ENCODE assay signal across 8 cellular contexts in the genomic region with DNA sequence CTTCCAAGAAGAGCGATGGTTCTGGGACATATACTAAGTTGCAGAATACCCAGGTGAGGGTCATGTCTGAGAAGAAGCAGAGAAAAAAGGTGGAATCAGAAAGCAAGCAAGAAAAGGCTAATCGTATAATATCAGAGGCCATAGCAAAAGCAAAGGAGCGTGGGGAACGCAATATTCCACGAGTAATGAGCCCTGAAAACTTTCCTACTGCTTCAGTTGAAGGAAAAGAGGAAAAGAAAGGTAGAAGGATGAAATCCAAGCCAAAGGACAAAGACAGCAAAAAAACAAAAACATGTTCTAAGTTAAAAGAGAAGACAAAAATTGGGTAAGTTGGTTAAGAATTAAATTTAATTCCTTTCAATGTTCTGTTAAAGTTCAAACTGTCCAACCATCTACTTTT.
DNase-seq lines count a peak whose midpoint lies in the region; TF ChIP-seq lines count a peak whose summit lies in the region.

No MANE protein-coding gene starts in this region.

- H3K4me1 ChIP-seq in subcutaneous abdominal adipose tissue (ENCODE audit: control insufficient read depth in 5 of 5, insufficient read depth in 5 of 5, low read length in 5 of 5), result peaks cover 2 to 40% (median 34%) of the 10 kb centered on the region in 5 donors

- H3K9me3 ChIP-seq in WERI-Rb-1 (ENCODE audit: severe bottlenecking), result no peaks in the 10 kb centered on the region
- H3K9me3 ChIP-seq in subcutaneous abdominal adipose tissue (ENCODE audit: control insufficient read depth in 5 of 5, low read length in 5 of 5), result no peaks in the 10 kb centered on the region

- peak overlapping the region; percentile 1 for H3K27ac Mint-ChIP-seq in T-helper 1 cell treated with Interleukin-12 subunit alpha and Interleukin-12 subunit beta and Interleukin-4 antibody, amounts not matched to agents 30 μg/mL and 1 μg/mL, for 36 hours
- H3K27ac Mint-ChIP-seq in immature natural killer cell, result peak overlapping the region; percentile 71 to 92 (median 88)

- H3K4me3 Mint-ChIP-seq in T-helper 1 cell treated with Interleukin-12 subunit alpha and Interleukin-12 subunit beta and Interleukin-4 antibody, amounts not matched to agents 30 μg/mL and 1 μg/mL, for 36 hours, result peak overlapping the region; percentile 61
- H3K4me3 Mint-ChIP-seq in immature natural killer cell, result peak overlapping the region; percentile 76 to 92 (median 80)

- no peaks in the 10 kb centered on the region for H3K27me3 ChIP-seq in WERI-Rb-1 (ENCODE audit: insufficient read depth, low read depth, severe bottlenecking)
- H3K27me3 ChIP-seq in subcutaneous abdominal adipose tissue (ENCODE audit: control insufficient read depth in 5 of 5, insufficient read depth in 4 of 5, low read length in 5 of 5), result no peaks in the 10 kb centered on the region

- H3K9me3 Mint-ChIP-seq in T-helper 1 cell treated with Interleukin-12 subunit alpha and Interleukin-12 subunit beta and Interleukin-4 antibody, amounts not matched to agents 30 μg/mL and 1 μg/mL, for 36 hours, result no peaks in the 10 kb centered on the region
- H3K9me3 Mint-ChIP-seq in immature natural killer cell, result no peaks in the 10 kb centered on the region

- DNase-seq in T-helper 1 cell (no peak), WERI-Rb-1 (no peak), immature natural killer cell (no peak), NCI-H1930 (lab: John Stamatoyannopoulos, UW) (no peak), globus pallidus (ENCODE audit: low spot score) (no peak), caudate nucleus (lab: John Stamatoyannopoulos, UW) (no peak)

- peaks cover 2% of the 10 kb centered on the region for H3K36me3 Mint-ChIP-seq in T-helper 1 cell treated with Interleukin-12 subunit alpha and Interleukin-12 subunit beta and Interleukin-4 antibody, amounts not matched to agents 30 μg/mL and 1 μg/mL, for 36 hours (ENCODE audit: low read depth)
- H3K36me3 Mint-ChIP-seq in immature natural killer cell, result peaks cover 0 to 7% (median 0%) of the 10 kb centered on the region in 3 donors

- H3K9ac ChIP-seq in subcutaneous abdominal adipose tissue (ENCODE audit: low read length in 5 of 5), result peak overlapping the region; percentile 12 to 74 (median 73)

- TF ChIP-seq CTCF in WERI-Rb-1 (IDR thresholded peaks at IDR 0.05; ENCODE audit: low read depth, low read length), result no peak

- peaks cover 13% of the 10 kb centered on the region for H3K4me1 Mint-ChIP-seq in T-helper 1 cell treated with Interleukin-12 subunit alpha and Interleukin-12 subunit beta and Interleukin-4 antibody, amounts not matched to agents 30 μg/mL and 1 μg/mL, for 36 hours (ENCODE audit: low read depth)
- H3K4me1 Mint-ChIP-seq in immature natural killer cell, result peaks cover 43 to 75% of the 10 kb centered on the region in 2 donors

- H3K27ac ChIP-seq in WERI-Rb-1 (peak overlapping the region; percentile 96), subcutaneous abdominal adipose tissue (ENCODE audit: low read depth, low read length) (peak overlapping the region; percentile 84), caudate nucleus (ENCODE audit: low read depth, low read length) (no peak overlapping the region)

- H3K4me3 ChIP-seq in WERI-Rb-1 (ENCODE audit: low read depth, low read length) (peak overlapping the region; percentile 62), subcutaneous abdominal adipose tissue (ENCODE audit: low read depth in 1 of 5, low read length in 5 of 5) (peak overlapping the region; percentile 6 to 72 (median 55))

- H3K36me3 ChIP-seq in WERI-Rb-1, result peaks cover 8% of the 10 kb centered on the region
- H3K36me3 ChIP-seq in subcutaneous abdominal adipose tissue (ENCODE audit: control insufficient read depth in 5 of 5, insufficient read depth in 5 of 5, low read length in 5 of 5), result no peaks in the 10 kb centered on the region

- H3K27me3 Mint-ChIP-seq in T-helper 1 cell treated with Interleukin-12 subunit alpha and Interleukin-12 subunit beta and Interleukin-4 antibody, amounts not matched to agents 30 μg/mL and 1 μg/mL, for 36 hours (ENCODE audit: low read depth), result no peaks in the 10 kb centered on the region
- no peaks in the 10 kb centered on the region for H3K27me3 Mint-ChIP-seq in immature natural killer cell (ENCODE audit: low read depth in 3 of 3)
